Comparison of ENCODE assay signal across 8 cellular contexts in the genomic region with DNA sequence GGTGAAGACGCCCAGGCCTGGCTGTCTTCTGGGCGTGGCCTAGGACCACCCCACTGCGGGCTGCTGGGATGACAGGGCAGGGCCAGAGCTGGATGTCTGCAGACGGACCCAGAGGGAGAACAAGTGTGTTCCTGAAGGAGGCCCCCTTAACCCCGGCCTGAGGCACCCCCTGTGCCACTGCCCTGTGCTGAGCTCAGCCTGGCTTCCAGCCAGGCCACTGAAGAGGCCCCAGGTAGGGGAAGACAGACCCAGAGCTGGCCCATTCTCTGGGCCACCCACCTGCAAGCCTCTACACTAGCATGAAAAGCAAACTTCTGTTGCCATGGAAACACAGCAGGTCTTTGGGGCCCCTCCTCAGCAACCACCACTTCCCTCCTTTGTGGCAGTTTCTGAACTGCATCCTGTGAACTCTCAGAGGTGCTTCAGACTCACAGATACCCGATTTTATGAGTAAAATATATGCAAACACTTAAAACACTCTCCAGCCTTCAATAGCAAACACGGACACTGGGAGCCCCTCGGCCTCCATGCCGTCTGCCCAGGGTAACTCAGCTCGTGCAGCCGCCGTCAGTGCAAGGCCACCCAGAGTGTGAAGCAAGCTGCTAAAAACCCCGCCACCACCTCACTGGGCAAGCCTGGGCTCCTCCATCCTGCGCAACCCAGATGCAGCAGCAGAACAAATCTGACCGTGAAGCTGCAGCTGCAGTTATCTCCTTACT. TPM values are rescaled to one million over a fixed set of nuclear protein-coding genes. Genes with fewer than 3 reads are reported as not detected.
DNase-seq lines count a peak whose midpoint lies in the region; ATAC-seq and TF ChIP-seq lines count a peak whose summit lies in the region.

No MANE protein-coding gene starts in this region.

- no peaks in the 10 kb centered on the region for H3K79me2 ChIP-seq in OCI-LY3 (ENCODE audit: low read length)

- H3K27me3 Mint-ChIP-seq in neural crest cell (ENCODE audit: low read depth), result no peaks in the 10 kb centered on the region

- DNase-seq in SIG-M5 treated with dmso at 0.1 percent for 504 hours (lab: John Stamatoyannopoulos, UW; ENCODE audit: unreplicated experiment) (peak; percentile 32), SIG-M5 (lab: John Stamatoyannopoulos, UW) (no peak), neural crest cell (ENCODE audit: low read depth, low spot score) (peak; percentile 23), suprapubic skin (ENCODE audit: low spot score in 2 of 2) (no peak), HT-29 (ENCODE audit: low spot score) (no peak)
- DNase-seq in activated naive CD4-positive, alpha-beta T cell treated with Interleukin-2 at 50 U/mL for 16 hours, result peak; percentile 68

- H4K20me1 ChIP-seq in OCI-LY3 (ENCODE audit: insufficient read depth, low read length), result no peaks in the 10 kb centered on the region

- H3K27ac ChIP-seq in OCI-LY3 (ENCODE audit: low read length) (no peak overlapping the region), suprapubic skin (no peak overlapping the region)

- peak overlapping the region; percentile 51 for H3K4me3 Mint-ChIP-seq in neural crest cell

- H3K4me3 ChIP-seq in OCI-LY3 (ENCODE audit: low read length), result no peak overlapping the region
- no peak overlapping the region for H3K4me3 ChIP-seq in suprapubic skin

- H3K36me3 Mint-ChIP-seq in neural crest cell (ENCODE audit: low read depth), result peaks cover 4% of the 10 kb centered on the region

- WGBS in suprapubic skin, result 55% methylated on average over 14 of the region's 15 CpGs

- no peak for TF ChIP-seq POLR2A in suprapubic skin (IDR thresholded peaks at IDR 0.05)

- H3K9me3 ChIP-seq in OCI-LY3 (ENCODE audit: insufficient read depth, low read length) (no peaks in the 10 kb centered on the region), suprapubic skin (no peaks in the 10 kb centered on the region)

- H3K36me3 ChIP-seq in OCI-LY3 (replicated peaks; ENCODE audit: low read depth, low read length) (no peaks in the 10 kb centered on the region), suprapubic skin (peaks cover 4% of the 10 kb centered on the region)

- no peak overlapping the region for H3K9ac ChIP-seq in OCI-LY3 (ENCODE audit: low read length)

- H2AFZ ChIP-seq in OCI-LY3 (ENCODE audit: low read depth, low read length), result no peak overlapping the region

- H3K4me2 ChIP-seq in OCI-LY3 (ENCODE audit: low read length), result peak overlapping the region; percentile 56

- no peak for TF ChIP-seq CTCF in OCI-LY3 (IDR thresholded peaks at IDR 0.05; ENCODE audit: low read depth, low read length)
- TF ChIP-seq CTCF in neural crest cell (conservative IDR thresholded peaks at IDR 0.05), result no peak
- no peak for TF ChIP-seq CTCF in suprapubic skin (IDR thresholded peaks at IDR 0.05)

- H3K27ac Mint-ChIP-seq in neural crest cell (ENCODE audit: unreplicated experiment), result peak overlapping the region; percentile 9

- peak; percentile 59 for ATAC-seq in HG03108 (IDR thresholded peaks at IDR 0.05; ENCODE audit: unreplicated experiment)

- TF ChIP-seq EP300 in suprapubic skin (IDR thresholded peaks at IDR 0.05), result no peak

- no peaks in the 10 kb centered on the region for H3K27me3 ChIP-seq in OCI-LY3 (ENCODE audit: low read depth, low read length)
- H3K27me3 ChIP-seq in suprapubic skin, result no peaks in the 10 kb centered on the region

- peaks cover 20% of the 10 kb centered on the region for H3K4me1 Mint-ChIP-seq in neural crest cell

- peaks cover 31% of the 10 kb centered on the region for H3K4me1 ChIP-seq in OCI-LY3 (ENCODE audit: low read length)
- peaks cover 10% of the 10 kb centered on the region for H3K4me1 ChIP-seq in suprapubic skin

- no peaks in the 10 kb centered on the region for H3K9me3 Mint-ChIP-seq in neural crest cell

RNA-seq across cellular contexts. Expression of a gene that starts 42.5 kb away (rescaled TPM):
- total RNA-seq in neural crest cell (32.6 and 33.7 TPM in 2 replicates), suprapubic skin (100 to 1,000 TPM in 2 of 4 donors, 10 to 100 TPM in 2; 36.0 to 131 (median 110) TPM)
- 38.6 and 44.1 TPM in 2 replicates for total RNA-seq in HT-29 (2014; rRNA removed; shearing (Covaris generic))

Comparison
In these comparisons a context has a peak if more than half of its experiments do, and no peak if none do; other contexts are left out.
1. DNase-seq: peak in SIG-M5 treated with dmso at 0.1 percent for 504 hours (single experiment), activated naive CD4-positive, alpha-beta T cell treated with Interleukin-2 at 50 U/mL for 16 hours (single experiment) and neural crest cell (single experiment); none in SIG-M5 (single experiment), suprapubic skin (0 of 2) and HT-29 (single experiment).